28 cellular contexts compared by ENCODE assay signal in genomic region chr6:3428247-3428646, GRCh38. TPM values are rescaled to one million over a fixed set of nuclear protein-coding genes. Genes with fewer than 3 reads are reported as not detected.
DNase-seq lines count a peak whose midpoint lies in the region; ATAC-seq, FAIRE-seq and TF ChIP-seq lines count a peak whose summit lies in the region.
"Had no signal": no experiment of that assay in that cellular context is flagged by ENCODE, and none has a peak within 500 bp of the region (broad histone marks: within the 10 kb centered on the region; RNA-seq: fewer than 3 reads in every experiment).

No MANE protein-coding gene starts in this region.

- H3K27ac ChIP-seq in breast epithelium (peak overlapping the region; percentile 45 to 59), keratinocyte (ENCODE audit: control insufficient read depth, insufficient read depth, low read length) (no peak overlapping the region), gastrocnemius medialis (peak overlapping the region in 3 of 4 donors; percentile 52 to 56 (median 53)), small intestine (ENCODE audit: low read depth in 1 of 2, low read length in 1 of 2) (no peak overlapping the region), gastroesophageal sphincter (no peak overlapping the region)
- H3K27ac ChIP-seq: 22Rv1, KMS-11 had no signal

- no peak for TF ChIP-seq CTCF in breast epithelium (IDR thresholded peaks at IDR 0.05)
- TF ChIP-seq CTCF in MCF 10A (IDR thresholded peaks at IDR 0.05; ENCODE audit: unreplicated experiment): no peak
- no peak for TF ChIP-seq CTCF in keratinocyte (optimal IDR thresholded peaks at IDR 0.05 in 1 of 3, IDR thresholded peaks at IDR 0.05 in 1 of 3, conservative IDR thresholded peaks at IDR 0.05 in 1 of 3; ENCODE audit: extremely low read depth in 1 of 3, insufficient read depth in 2 of 3, low read length in 3 of 3)
- no peak for TF ChIP-seq CTCF in gastrocnemius medialis (IDR thresholded peaks at IDR 0.05 in 4 of 5, conservative IDR thresholded peaks at IDR 0.05 in 1 of 5)
- no peak for TF ChIP-seq CTCF in gastroesophageal sphincter (IDR thresholded peaks at IDR 0.05)

- FAIRE-seq in keratinocyte (lab: Jason Lieb, UNC) (no peak), small intestine (lab: Jason Lieb, UNC) (no peak)

- peaks cover 2% of the 10 kb centered on the region for H3K9me1 ChIP-seq in keratinocyte (ENCODE audit: control insufficient read depth, extremely low read depth, insufficient read depth, low read length)

- intact Hi-C loops in breast epithelium (cut with DNase I; ENCODE audit: low total_unique reads): no loop called here
- intact Hi-C loops in MCF 10A (cut with micrococcal nuclease): no loop called here
- intact Hi-C loops in gastrocnemius medialis (cut with DNase I; ENCODE audit: low total_unique reads): no loop called here

- no peaks in the 10 kb centered on the region for H3K27me3 ChIP-seq in breast epithelium
- no peaks in the 10 kb centered on the region for H3K27me3 ChIP-seq in keratinocyte (ENCODE audit: control insufficient read depth, extremely low read depth, insufficient read depth, low read length)
- H3K27me3 ChIP-seq in gastrocnemius medialis: no peaks in the 10 kb centered on the region
- H3K27me3 ChIP-seq in small intestine (ENCODE audit: control insufficient read depth in 2 of 2, insufficient read depth in 2 of 2, low read length in 2 of 2): no peaks in the 10 kb centered on the region
- no peaks in the 10 kb centered on the region for H3K27me3 ChIP-seq in gastroesophageal sphincter

- in situ Hi-C loops in gastrocnemius medialis (cut with MboI; ENCODE audit: low sequenced_read_pairs in 4 of 4): no loop called here

- TF ChIP-seq POLR2A in breast epithelium (IDR thresholded peaks at IDR 0.05) (no peak), gastrocnemius medialis (IDR thresholded peaks at IDR 0.05) (no peak), gastroesophageal sphincter (IDR thresholded peaks at IDR 0.05) (no peak)

- peak; percentile 78 to 93 for ATAC-seq in gastrocnemius medialis
- ATAC-seq in gastroesophageal sphincter: no peak

- H3K9ac ChIP-seq in keratinocyte (ENCODE audit: control insufficient read depth, extremely low read depth, insufficient read depth, low read length): peak overlapping the region; percentile 26
- H3K9ac ChIP-seq: KMS-11 had no signal

- H3K4me3 Mint-ChIP-seq in MCF 10A (ENCODE audit: unreplicated experiment): no peak overlapping the region
- H3K4me3 Mint-ChIP-seq: CD14-positive monocyte; CD8-positive, alpha-beta memory T cell had no signal

- no peak for TF ChIP-seq EP300 in gastroesophageal sphincter (IDR thresholded peaks at IDR 0.05)

- POLR2A ChIA-PET in MCF 10A (lab: Yijun Ruan, JAX): interaction anchor here (0.9 to 1.3 kb wide), 3 partner anchors 23 to 63 kb away, joined by 3 to 6 read pairs (median 4); no protein-coding TSS in a partner anchor

- no peaks in the 10 kb centered on the region for H3K9me3 Mint-ChIP-seq in MCF 10A (ENCODE audit: unreplicated experiment)
- H3K9me3 Mint-ChIP-seq: CD14-positive monocyte; CD8-positive, alpha-beta memory T cell had no signal

- H3K36me3 ChIP-seq in breast epithelium (no peaks in the 10 kb centered on the region), keratinocyte (ENCODE audit: control insufficient read depth in 2 of 2, extremely low read depth in 1 of 2, insufficient read depth in 2 of 2, low read length in 2 of 2) (no peaks in the 10 kb centered on the region), gastrocnemius medialis (no peaks in the 10 kb centered on the region), small intestine (ENCODE audit: control insufficient read depth in 2 of 2, insufficient read depth in 2 of 2, low read length in 2 of 2) (no peaks in the 10 kb centered on the region), gastroesophageal sphincter (no peaks in the 10 kb centered on the region)
- H3K36me3 ChIP-seq: BE2C had no signal

- H3K27me3 Mint-ChIP-seq in MCF 10A (ENCODE audit: insufficient read depth, unreplicated experiment): no peaks in the 10 kb centered on the region

- peak in 1 of 2 donors; percentile 37 for DNase-seq in breast epithelium (ENCODE audit: low spot score in 2 of 2)
- DNase-seq in MCF 10A (ENCODE audit: unreplicated experiment): no peak
- DNase-seq in keratinocyte (ENCODE audit: low read depth, low spot score): no peak
- DNase-seq in gastrocnemius medialis: peak; percentile 38 to 69
- DNase-seq in small intestine: no peak
- no peak for DNase-seq in DMS53 treated with DMSO at 0.1 percent for 48 hours (lab: John Stamatoyannopoulos, UW; ENCODE audit: unreplicated experiment)
- DNase-seq in NCI-H1694 treated with DMSO at 0.1 percent for 48 hours (lab: John Stamatoyannopoulos, UW): no peak
- DNase-seq: ACHN; BE2C; CD8-positive, alpha-beta memory T cell; DMS 273 treated with DMSO at 0.1 percent for 48 hours; DND-41; GOT3; HCEC 1CT; IMR-90; NCI-H1048; NCI-H1417; NCI-H1694; NCI-H2081; NCI-H2171; NCI-H226; NCI-H510A; NCI-H69; SHP77 treated with DMSO at 0.1 percent for 48 hours had no signal

- no peak overlapping the region for H2AFZ ChIP-seq in keratinocyte (ENCODE audit: control insufficient read depth, low read length)

- 81 to 87% (median 84%) methylated on average over 4 of the region's 4 CpGs for WGBS in small intestine, 3 donors
- WGBS in gastroesophageal sphincter (ENCODE audit: low coverage in 1 of 2), 2 donors: 100% methylated on average over 1 of the region's 4 CpGs; no CpG with 5 or more reads in 1 of the 2 donors

- H3K4me1 ChIP-seq in breast epithelium: peaks cover 0 to 9% of the 10 kb centered on the region in 2 donors
- peaks cover 50% of the 10 kb centered on the region for H3K4me1 ChIP-seq in keratinocyte (ENCODE audit: control insufficient read depth, extremely low read depth, insufficient read depth, low read length)
- H3K4me1 ChIP-seq in gastrocnemius medialis: peaks cover 18 to 22% of the 10 kb centered on the region in 2 donors
- H3K4me1 ChIP-seq in small intestine (ENCODE audit: control insufficient read depth in 2 of 2, insufficient read depth in 1 of 2, low read depth in 1 of 2, low read length in 1 of 2): no peaks in the 10 kb centered on the region
- H3K4me1 ChIP-seq in gastroesophageal sphincter: peaks cover 0 to 18% (median 0%) of the 10 kb centered on the region in 3 donors
- H3K4me1 ChIP-seq: BE2C had no signal

- dilution Hi-C loops in keratinocyte (cut with MboI; ENCODE audit: extremely low pct_ligation_motif_present, low sequenced_read_pairs): no loop called here

- no peaks in the 10 kb centered on the region for H3K79me2 ChIP-seq in keratinocyte (ENCODE audit: control insufficient read depth, insufficient read depth, low read length)

- BruUV-seq in MCF 10A (replicated peaks; lab: Mats Ljungman, UMichigan): no TSS peak

- peak overlapping the region; percentile 56 for H3K4me2 ChIP-seq in keratinocyte (ENCODE audit: control insufficient read depth, extremely low read depth, insufficient read depth, low read depth, low read length)
- H3K4me2 ChIP-seq: KMS-11 had no signal

- peaks cover 17% of the 10 kb centered on the region for H3K4me1 Mint-ChIP-seq in MCF 10A (ENCODE audit: insufficient read depth, unreplicated experiment)
- H3K4me1 Mint-ChIP-seq: CD14-positive monocyte; CD8-positive, alpha-beta memory T cell had no signal

- H4K20me1 ChIP-seq in keratinocyte (ENCODE audit: control insufficient read depth, extremely low read depth, insufficient read depth, low read length): no peaks in the 10 kb centered on the region

- CTCF ChIA-PET in MCF 10A (lab: Yijun Ruan, JAX): interaction anchor here (0.7 to 2.0 kb wide), 3 partner anchors 17 to 98 kb away, joined by 3 to 8 read pairs (median 3); no protein-coding TSS in a partner anchor

- H3K9me3 ChIP-seq in breast epithelium (no peaks in the 10 kb centered on the region), keratinocyte (ENCODE audit: control insufficient read depth, low read depth, low read length) (no peaks in the 10 kb centered on the region), gastrocnemius medialis (no peaks in the 10 kb centered on the region), small intestine (ENCODE audit: control insufficient read depth, low read depth) (no peaks in the 10 kb centered on the region), gastroesophageal sphincter (no peaks in the 10 kb centered on the region)
- H3K9me3 ChIP-seq: BE2C had no signal

- no peak overlapping the region for H3K27ac Mint-ChIP-seq in MCF 10A (ENCODE audit: low read depth, unreplicated experiment)
- H3K27ac Mint-ChIP-seq: CD14-positive monocyte; CD8-positive, alpha-beta memory T cell had no signal

- H3K4me3 ChIP-seq in breast epithelium (no peak overlapping the region), keratinocyte (ENCODE audit: control insufficient read depth in 2 of 3, extremely low read depth in 1 of 3, insufficient read depth in 2 of 3, low read depth in 1 of 3, low read length in 3 of 3) (peak overlapping the region in 1 of 3 experiments; percentile 22), gastrocnemius medialis (no peak overlapping the region), small intestine (ENCODE audit: low read depth in 1 of 2, low read length in 2 of 2) (no peak overlapping the region), gastroesophageal sphincter (no peak overlapping the region)

- H3K36me3 Mint-ChIP-seq in MCF 10A (ENCODE audit: insufficient read depth, unreplicated experiment): no peaks in the 10 kb centered on the region
- H3K36me3 Mint-ChIP-seq: CD14-positive monocyte; CD8-positive, alpha-beta memory T cell had no signal

RNA-seq across cellular contexts. Expression of gene SLC22A23, which starts 28.6 kb away (rescaled TPM):
- total RNA-seq in breast epithelium (10 to 100 TPM; 10.9 to 26.3 (median 22.9) TPM), MCF 10A (2022) (11.5 and 11.9 TPM in 2 replicates), gastrocnemius medialis (10 to 100 TPM in 3 of 4 donors, 1 to 10 TPM in 1; 6.6 to 25.0 (median 14.6) TPM), gastroesophageal sphincter (10 to 100 TPM in 1 of 4 donors, 1 to 10 TPM in 3; 6.2 to 10.8 (median 7.8) TPM)
- polyA plus RNA-seq in keratinocyte (3.2 to 7.5 TPM (median 4.3 TPM) in 3 replicates), small intestine (10 to 100 TPM in 2 of 3 donors, 1 to 10 TPM in 1; 9.5 to 17.9 (median 12.2) TPM)
- 6.9 TPM for polyA plus RNA-seq in keratinocyte (2011; ENCODE audit: low read depth)
- 6.1 and 9.0 TPM in 2 replicates for polyA plus RNA-seq in keratinocyte (2011; cell fraction: cytosol; rRNA removed)
- 21.3 and 28.8 TPM in 2 replicates for polyA plus RNA-seq in keratinocyte (2011; cell fraction: nucleus; rRNA removed)
- 7.4 and 15.4 TPM in 2 replicates for polyA plus RNA-seq in keratinocyte (2012; ENCODE audit: low replicate concordance)
- 20.6 to 28.2 TPM (median 22.4 TPM) in 3 replicates for polyA minus RNA-seq in keratinocyte
- 18.4 TPM for polyA minus RNA-seq in keratinocyte (2011; cell fraction: cytosol; rRNA and poly(A)+ RNA removed)
- 28.7 and 47.2 TPM in 2 replicates for polyA minus RNA-seq in keratinocyte (2011; cell fraction: nucleus; rRNA and poly(A)+ RNA removed)
- polyA plus RNA-seq: CD14-positive monocyte had no signal

Comparison
In these comparisons a context has a peak if more than half of its experiments do, and no peak if none do; other contexts are left out.
1. DNase-seq: peak in gastrocnemius medialis (2 of 2); none in MCF 10A (single experiment), keratinocyte (single experiment), small intestine (single experiment), DMS53 treated with DMSO at 0.1 percent for 48 hours (single experiment) and NCI-H1694 treated with DMSO at 0.1 percent for 48 hours (single experiment).
2. H3K27ac ChIP-seq: peak in breast epithelium (2 of 2) and gastrocnemius medialis (3 of 4); none in keratinocyte (single experiment), small intestine (0 of 2) and gastroesophageal sphincter (0 of 4).